In genomic region chr2:229431331-229431954, GRCh38 we compare ENCODE assay signal across 8 cellular contexts.
DNase-seq lines count a peak whose midpoint lies in the region; ATAC-seq and TF ChIP-seq lines count a peak whose summit lies in the region.

No MANE protein-coding gene starts in this region.

- no peaks in the 10 kb centered on the region for H3K9me3 Mint-ChIP-seq in neural crest cell

- H3K4me3 Mint-ChIP-seq in neural crest cell = no peak overlapping the region

- ATAC-seq in HG03039 (IDR thresholded peaks at IDR 0.05; ENCODE audit: unreplicated experiment) = no peak

- peak; percentile 69 for TF ChIP-seq CTCF in neural crest cell (conservative IDR thresholded peaks at IDR 0.05)

- peaks cover 3% of the 10 kb centered on the region for H3K27me3 Mint-ChIP-seq in neural crest cell (ENCODE audit: low read depth)

- peaks cover 3% of the 10 kb centered on the region for H3K4me1 Mint-ChIP-seq in neural crest cell

- H3K27ac Mint-ChIP-seq in neural crest cell (ENCODE audit: unreplicated experiment) = no peak overlapping the region

- H3K36me3 Mint-ChIP-seq in neural crest cell (ENCODE audit: low read depth) = no peaks in the 10 kb centered on the region

- DNase-seq in NCI-H524 (lab: John Stamatoyannopoulos, UW) (peak; percentile 8 to 54), NCI-H524 treated with DMSO at 0.1 percent for 48 hours (lab: John Stamatoyannopoulos, UW) (no peak), NCI-H460 (ENCODE audit: extremely low read depth, low read depth) (peak; percentile 79), dermis microvascular lymphatic vessel endothelial cell (ENCODE audit: low read depth in 2 of 2) (peak; percentile 14 to 60), neural crest cell (ENCODE audit: low read depth, low spot score) (no peak), HK-2 (ENCODE audit: unreplicated experiment) (no peak), activated T-cell treated with anti-CD3 and anti-CD28 coated beads for 4 hours (no peak)

Comparison
In these comparisons a context has a peak if more than half of its experiments do, and no peak if none do; other contexts are left out.
1. DNase-seq: peak in NCI-H524 (2 of 2), NCI-H460 (single experiment) and dermis microvascular lymphatic vessel endothelial cell (2 of 2); none in NCI-H524 treated with DMSO at 0.1 percent for 48 hours (single experiment), neural crest cell (single experiment), HK-2 (single experiment) and activated T-cell treated with anti-CD3 and anti-CD28 coated beads for 4 hours (single experiment).